17 cellular contexts compared by ENCODE assay signal in genomic region chr2:38129987-38130386, GRCh38. TPM values are rescaled to one million over a fixed set of nuclear protein-coding genes. Genes with fewer than 3 reads are reported as not detected.
DNase-seq lines count a peak whose midpoint lies in the region; ATAC-seq and TF ChIP-seq lines count a peak whose summit lies in the region.
"Had no signal": no experiment of that assay in that cellular context is flagged by ENCODE, and none has a peak within 500 bp of the region (broad histone marks: within the 10 kb centered on the region; RNA-seq: fewer than 3 reads in every experiment).

No MANE protein-coding gene starts in this region.

- H3K27ac ChIP-seq in HL-60 (replicated peaks) (peak overlapping the region; percentile 82), left ventricle myocardium inferior (replicated peaks) (peak overlapping the region; percentile 75), smooth muscle cell (ENCODE audit: low read depth) (peak overlapping the region; percentile 42)

- H3K36me3 ChIP-seq in left ventricle myocardium inferior (peaks cover 18% of the 10 kb centered on the region), smooth muscle cell (ENCODE audit: low read depth) (no peaks in the 10 kb centered on the region)

- H3F3A ChIP-seq in smooth muscle cell (ENCODE audit: low read depth), result peaks cover 5% of the 10 kb centered on the region

- ATAC-seq in activated T-cell treated with anti-CD3 and anti-CD28 coated beads, Interleukin-2, amount 50 U/mL, for 72 hours (replicated peaks in 1 of 2), result no peak

- intact Hi-C loops in left ventricle myocardium inferior (cut with micrococcal nuclease), result no loop called here

- H3K9ac ChIP-seq in smooth muscle cell (ENCODE audit: low read depth), result no peak overlapping the region

- no peak overlapping the region for H3K4me2 ChIP-seq in smooth muscle cell

- TF ChIP-seq CTCF in HL-60 (IDR thresholded peaks at IDR 0.05; ENCODE audit: insufficient read depth, low read length) (no peak), left ventricle myocardium inferior (IDR thresholded peaks at IDR 0.05; ENCODE audit: borderline replicate concordance) (no peak), smooth muscle cell (IDR thresholded peaks at IDR 0.05; ENCODE audit: borderline replicate concordance, insufficient read depth, poor library complexity, severe bottlenecking) (no peak)

- H3K27me3 Mint-ChIP-seq in activated T-cell treated with anti-CD3 and anti-CD28 coated beads, Interleukin-2, amount 50 U/mL, for 72 hours (ENCODE audit: low read depth), result peaks cover 5% of the 10 kb centered on the region

- H3K27ac Mint-ChIP-seq in activated T-cell treated with anti-CD3 and anti-CD28 coated beads, Interleukin-2, amount 50 U/mL, for 72 hours, result no peak overlapping the region
- H3K27ac Mint-ChIP-seq: T-helper 1 cell treated with Interleukin-12 subunit alpha and Interleukin-12 subunit beta and Interleukin-4 antibody, amounts not matched to agents 30 μg/mL and 1 μg/mL, for 36 hours had no signal

- peaks cover 16% of the 10 kb centered on the region for H3K9me3 ChIP-seq in left ventricle myocardium inferior (replicated peaks)
- H3K9me3 ChIP-seq in smooth muscle cell (replicated peaks; ENCODE audit: low read depth), result no peaks in the 10 kb centered on the region

- H3K4me1 ChIP-seq in left ventricle myocardium inferior (no peaks in the 10 kb centered on the region), smooth muscle cell (ENCODE audit: low read depth) (no peaks in the 10 kb centered on the region)

- DNase-seq in HL-60 (ENCODE audit: low read depth in 1 of 2, low spot score in 1 of 2), result peak; percentile 81 to 84
- DNase-seq in SIG-M5 treated with dmso at 0.1 percent for 504 hours (lab: John Stamatoyannopoulos, UW; ENCODE audit: unreplicated experiment), result peak; percentile 93
- no peak for DNase-seq in left ventricle myocardium inferior
- no peak for DNase-seq in smooth muscle cell (lab: John Stamatoyannopoulos, UW; ENCODE audit: unreplicated experiment)
- no peak for DNase-seq in iPS-NIHi11 (ENCODE audit: low spot score)
- DNase-seq in D341Med (ENCODE audit: low spot score), result no peak
- no peak for DNase-seq in NCI-H1092 (lab: John Stamatoyannopoulos, UW)
- no peak for DNase-seq in activated T-cell treated with anti-CD3 and anti-CD28 coated beads, Interleukin-2, amount 50 U/mL, for 72 hours
- DNase-seq: activated CD4-positive, CD25-positive, alpha-beta regulatory T cell treated with anti-CD3 and anti-CD28 coated beads, Interleukin-2, amount 50 U/mL, for 72 hours; activated naive CD4-positive, alpha-beta T cell treated with anti-CD3 and anti-CD28 coated beads, Interleukin-2, amount 50 U/mL, for 16 hours; DMS153; effector CD4-positive, alpha-beta T cell; mesendoderm; NCI-H1436 treated with DMSO at 0.1 percent for 48 hours; small intestine; stimulated activated naive CD4-positive, alpha-beta T cell treated with Interleukin-2 at 50 U/mL for 16 hours had no signal

- H4K20me1 ChIP-seq in smooth muscle cell (ENCODE audit: low read depth), result no peaks in the 10 kb centered on the region

- H3K4me1 Mint-ChIP-seq in activated T-cell treated with anti-CD3 and anti-CD28 coated beads, Interleukin-2, amount 50 U/mL, for 72 hours (ENCODE audit: low read depth), result no peaks in the 10 kb centered on the region

- peaks cover 10 to 13% of the 10 kb centered on the region in 2 donors for H3K9me3 Mint-ChIP-seq in activated T-cell treated with anti-CD3 and anti-CD28 coated beads, Interleukin-2, amount 50 U/mL, for 72 hours

- H3K27me3 ChIP-seq in HL-60 (ENCODE audit: insufficient read depth, poor library complexity, severe bottlenecking) (no peaks in the 10 kb centered on the region), left ventricle myocardium inferior (ENCODE audit: low read depth) (no peaks in the 10 kb centered on the region), smooth muscle cell (ENCODE audit: low read depth) (no peaks in the 10 kb centered on the region)

- whole genome bisulfite sequencing in smooth muscle cell (ENCODE audit: low lambda C conversion rate), result 70% methylated on average over 3 of the region's 3 CpGs

- H3K79me2 ChIP-seq in smooth muscle cell (ENCODE audit: low read depth), result no peaks in the 10 kb centered on the region

- H3K4me3 Mint-ChIP-seq in activated T-cell treated with anti-CD3 and anti-CD28 coated beads, Interleukin-2, amount 50 U/mL, for 72 hours, result no peak overlapping the region
- H3K4me3 Mint-ChIP-seq: T-helper 1 cell treated with Interleukin-12 subunit alpha and Interleukin-12 subunit beta and Interleukin-4 antibody, amounts not matched to agents 30 μg/mL and 1 μg/mL, for 36 hours had no signal

- H3K36me3 Mint-ChIP-seq in activated T-cell treated with anti-CD3 and anti-CD28 coated beads, Interleukin-2, amount 50 U/mL, for 72 hours (ENCODE audit: insufficient read depth in 2 of 2), result peaks cover 7 to 13% of the 10 kb centered on the region in 2 donors

- H3K4me3 ChIP-seq in HL-60 (replicated peaks; ENCODE audit: insufficient read depth, low read length) (no peak overlapping the region), left ventricle myocardium inferior (no peak overlapping the region), smooth muscle cell (no peak overlapping the region)

- no peak overlapping the region for H2AFZ ChIP-seq in smooth muscle cell (ENCODE audit: low read depth)

RNA-seq across cellular contexts. Expression of gene CYP1B1, which starts 54.0 kb away (rescaled TPM):
- total RNA-seq in left ventricle myocardium inferior, result 17.7 TPM
- 23.2 and 42.6 TPM in 2 replicates for total RNA-seq in smooth muscle cell
- polyA plus RNA-seq in smooth muscle cell, result 29.6 and 47.7 TPM in 2 replicates
- total RNA-seq in activated T-cell treated with anti-CD3 and anti-CD28 coated beads, Interleukin-2, amount 50 U/mL, for 72 hours, result 10 to 100 TPM in 1 of 2 donors, 1 to 10 TPM in 1; 9.5 to 24.3 TPM

Comparison
In these comparisons a context has a peak if more than half of its experiments do, and no peak if none do; other contexts are left out.
1. DNase-seq: peak in HL-60 (2 of 2) and SIG-M5 treated with dmso at 0.1 percent for 504 hours (single experiment); none in left ventricle myocardium inferior (single experiment), smooth muscle cell (single experiment), iPS-NIHi11 (single experiment), D341Med (single experiment), NCI-H1092 (single experiment) and activated T-cell treated with anti-CD3 and anti-CD28 coated beads, Interleukin-2, amount 50 U/mL, for 72 hours (0 of 2).
2. Peak in every context shown above with its lines, with median percentiles within 50 percentile points of each other: H3K27ac ChIP-seq.